In the genomic region with DNA sequence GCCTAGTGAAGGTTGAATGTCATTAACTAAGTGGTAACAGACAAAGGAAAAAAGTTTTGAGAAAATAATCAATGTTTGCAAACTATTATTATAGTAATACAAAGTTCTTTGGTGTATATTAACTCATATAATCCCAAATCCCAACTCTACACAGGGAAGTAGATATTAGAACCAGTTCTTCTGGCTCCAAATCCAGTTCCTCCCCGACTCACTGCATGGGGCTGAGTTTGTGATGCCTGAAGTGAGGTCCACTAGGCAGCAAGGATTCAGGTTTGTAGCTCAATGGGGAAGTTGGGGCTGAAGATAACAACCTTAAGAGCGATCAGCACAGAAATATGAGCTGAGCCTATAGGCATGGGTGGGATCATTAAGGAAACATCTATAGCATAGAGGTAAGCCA, we compare ENCODE assay signal across 22 cellular contexts.
"Had no signal": no experiment of that assay in that cellular context is flagged by ENCODE, and none has a peak within 500 bp of the region (broad histone marks: within the 10 kb centered on the region; RNA-seq: fewer than 3 reads in every experiment).

No MANE protein-coding gene starts in this region.

- DNase-seq: activated CD4-positive, alpha-beta T cell treated with anti-CD3 and anti-CD28 coated beads for 4 hours; activated CD4-positive, alpha-beta T cell treated with anti-CD3 and anti-CD28 coated beads, Interleukin-2, amount 50 U/mL, for 48 hours; activated CD4-positive, CD25-positive, alpha-beta regulatory T cell; activated effector memory CD4-positive, alpha-beta T cell treated with anti-CD3 and anti-CD28 coated beads, Interleukin-2, amount 50 U/mL, for 16 hours; activated naive CD4-positive, alpha-beta T cell treated with anti-CD3 and anti-CD28 coated beads, Interleukin-2, amount 10 ng/mL, durations not matched to agents 7 days and 5 days; activated T-cell treated with anti-CD3 and anti-CD28 coated beads, Interleukin-2, amount 50 U/mL, for 72 hours; amygdala; caudate nucleus; dorsolateral prefrontal cortex; effector memory CD8-positive, alpha-beta T cell; glutamatergic neuron; left cardiac atrium; mucosa of descending colon; nephron progenitor cell; occipital lobe; posterior cingulate gyrus; stimulated activated CD4-positive, alpha-beta T cell treated with anti-CD3 and anti-CD28 coated beads, Interleukin-2, amount 100 ng/mL, for 48 hours; stimulated activated CD8-positive, alpha-beta memory T cell treated with anti-CD3 and anti-CD28 coated beads, Interleukin-4, amount 100 ng/mL, for 48 hours; stimulated activated naive B cell treated with anti-CD40 and anti-IgM and Interleukin-4, amounts not matched to agents 10 μg/mL and 1 μg/mL and 100 μg/mL, for 72 hours; T1000; transverse colon had no signal

- H3K27ac ChIP-seq: dorsolateral prefrontal cortex, hepatocyte, transverse colon had no signal

- H3K4me3 ChIP-seq: dorsolateral prefrontal cortex, hepatocyte, mucosa of descending colon, transverse colon had no signal

- H3K27me3 ChIP-seq: dorsolateral prefrontal cortex, hepatocyte, transverse colon had no signal

- H3K9me3 ChIP-seq: mucosa of descending colon, transverse colon had no signal
